12 cellular contexts compared by ENCODE assay signal in genomic region chr7:1812693-1813393, GRCh38.
DNase-seq lines count a peak whose midpoint lies in the region; ATAC-seq and TF ChIP-seq lines count a peak whose summit lies in the region.
"Had no signal": no experiment of that assay in that cellular context is flagged by ENCODE, and none has a peak within 500 bp of the region (broad histone marks: within the 10 kb centered on the region; RNA-seq: fewer than 3 reads in every experiment).

No MANE protein-coding gene starts in this region.

- no peak overlapping the region for H3K4me2 ChIP-seq in smooth muscle cell

- H4K20me1 ChIP-seq in smooth muscle cell (ENCODE audit: low read depth) = no peaks in the 10 kb centered on the region

- H3K36me3 ChIP-seq in smooth muscle cell (ENCODE audit: low read depth) = no peaks in the 10 kb centered on the region

- H2AFZ ChIP-seq in smooth muscle cell (ENCODE audit: low read depth) = no peak overlapping the region

- peaks cover 5% of the 10 kb centered on the region for H3K4me1 ChIP-seq in smooth muscle cell (ENCODE audit: low read depth)
- H3K4me1 ChIP-seq: Caco-2 had no signal

- WGBS in smooth muscle cell (ENCODE audit: low lambda C conversion rate) = 77% methylated on average over 29 of the region's 29 CpGs

- H3K4me3 ChIP-seq in fibroblast of mammary gland (ENCODE audit: control insufficient read depth, low read depth, low read length) = no peak overlapping the region
- no peak overlapping the region for H3K4me3 ChIP-seq in smooth muscle cell

- H3K79me2 ChIP-seq in smooth muscle cell (ENCODE audit: low read depth) = no peaks in the 10 kb centered on the region

- no peaks in the 10 kb centered on the region for H3F3A ChIP-seq in smooth muscle cell (ENCODE audit: low read depth)

- TF ChIP-seq CTCF in fibroblast of mammary gland (conservative IDR thresholded peaks at IDR 0.05; ENCODE audit: control insufficient read depth, insufficient read depth, low read depth, low read length) (peak; percentile 18), smooth muscle cell (IDR thresholded peaks at IDR 0.05; ENCODE audit: borderline replicate concordance, insufficient read depth, poor library complexity, severe bottlenecking) (no peak)

- peak; percentile 90 for DNase-seq in DMS 273 (lab: John Stamatoyannopoulos, UW; ENCODE audit: unreplicated experiment)
- peak; percentile 99 for DNase-seq in NCI-H82 (lab: John Stamatoyannopoulos, UW)
- no peak for DNase-seq in fibroblast of mammary gland (ENCODE audit: low read depth)
- DNase-seq in retina = peak; percentile 80
- no peak for DNase-seq in smooth muscle cell (lab: John Stamatoyannopoulos, UW; ENCODE audit: unreplicated experiment)
- DNase-seq: activated CD4-positive, alpha-beta T cell treated with anti-CD3 and anti-CD28 coated beads, Interleukin-2, amount 10 ng/mL, durations not matched to agents 24 days and 14 days; Caco-2; NCI-H1048; NCI-H748 treated with DMSO at 0.1 percent for 48 hours; stimulated activated CD4-positive, alpha-beta T cell treated with anti-CD3 and anti-CD28 coated beads, Interleukin-4, amount 100 ng/mL, for 4 hours had no signal

- H3K27me3 ChIP-seq in smooth muscle cell (ENCODE audit: low read depth) = no peaks in the 10 kb centered on the region

- no peak overlapping the region for H3K27ac ChIP-seq in smooth muscle cell (ENCODE audit: low read depth)

- H3K9me3 ChIP-seq in smooth muscle cell (replicated peaks; ENCODE audit: low read depth) = no peaks in the 10 kb centered on the region
- H3K9me3 ChIP-seq: Caco-2 had no signal

- no peak overlapping the region for H3K9ac ChIP-seq in smooth muscle cell (ENCODE audit: low read depth)

- no peak for ATAC-seq in GM19023 (IDR thresholded peaks at IDR 0.05; ENCODE audit: unreplicated experiment)
- no peak for ATAC-seq in GM21447 (IDR thresholded peaks at IDR 0.05; ENCODE audit: unreplicated experiment)

Comparison
In these comparisons a context has a peak if more than half of its experiments do, and no peak if none do; other contexts are left out.
1. DNase-seq: peak in DMS 273 (single experiment), NCI-H82 (single experiment) and retina (single experiment); none in fibroblast of mammary gland (single experiment) and smooth muscle cell (single experiment).